ENCODE assay signal across 8 cellular contexts in the genomic region with DNA sequence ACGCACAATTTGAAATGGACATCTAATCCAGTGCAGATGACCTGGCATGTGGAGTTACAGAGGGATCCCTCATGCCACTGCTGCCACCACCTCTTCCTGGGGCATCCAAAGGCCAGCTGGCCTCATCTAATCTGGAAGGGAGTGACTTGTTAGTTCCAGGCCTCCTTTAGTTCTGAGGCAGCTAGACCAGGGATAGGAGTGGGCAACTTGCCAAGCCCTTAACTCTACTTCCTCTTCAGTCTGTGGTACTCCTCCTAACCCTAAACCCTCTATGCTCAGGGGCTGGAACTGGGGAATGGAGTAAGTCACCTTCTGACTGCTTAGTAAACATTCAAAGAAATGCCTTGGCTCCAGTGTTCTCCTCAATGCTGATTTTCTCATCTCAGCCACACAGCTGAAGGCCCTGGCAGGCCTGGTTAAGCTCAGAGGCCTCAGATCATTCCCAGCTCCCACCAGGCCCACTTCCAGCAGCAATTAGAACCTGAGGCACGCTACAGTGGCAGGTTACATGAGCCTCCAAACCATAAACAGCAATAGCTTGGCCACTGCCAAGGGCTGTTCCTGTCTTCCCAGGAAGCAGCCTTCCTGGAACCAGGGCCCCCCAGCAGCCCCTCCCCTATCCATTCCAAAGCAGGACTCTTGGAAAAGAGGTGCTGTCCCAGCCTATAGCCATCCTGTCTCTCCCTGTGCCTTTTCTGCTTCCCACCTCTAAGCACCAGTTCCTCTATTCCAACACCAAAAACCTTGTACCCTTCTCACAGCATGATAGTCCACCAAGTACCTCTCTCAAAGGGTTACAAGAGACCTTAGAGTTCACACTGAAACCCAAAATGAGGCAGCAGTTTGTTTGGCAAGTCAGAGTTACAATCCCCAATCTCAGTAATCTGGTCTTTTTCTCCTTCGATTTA. TPM values are rescaled to one million over a fixed set of nuclear protein-coding genes. Genes with fewer than 3 reads are reported as not detected.
A peak's percentile ranks its signal among the peaks of the same experiment; 100 is the strongest.
DNase-seq lines count a peak whose midpoint lies in the region; ATAC-seq, FAIRE-seq and TF ChIP-seq lines count a peak whose summit lies in the region.

No MANE protein-coding gene starts in this region.

- H2AFZ ChIP-seq in astrocyte (ENCODE audit: low read depth, low read length), result no peak overlapping the region

- H3K4me1 ChIP-seq in astrocyte (ENCODE audit: insufficient read depth, low read length), result peaks cover 23% of the 10 kb centered on the region
- peaks cover 23 to 30% of the 10 kb centered on the region in 2 donors for H3K4me1 ChIP-seq in thyroid gland

- H4K20me1 ChIP-seq in astrocyte (ENCODE audit: insufficient read depth, low read length), result peaks cover 65% of the 10 kb centered on the region

- no peak overlapping the region for H3K9ac ChIP-seq in astrocyte (ENCODE audit: low read length)

- 83 to 89% methylated on average over 2 to 3 of the region's 3 CpGs for WGBS in thyroid gland, 2 donors

- peaks cover 36% of the 10 kb centered on the region for H3K4me1 Mint-ChIP-seq in astrocyte (ENCODE audit: low read depth, unreplicated experiment)

- FAIRE-seq in astrocyte (lab: Jason Lieb, UNC), result no peak

- TF ChIP-seq POLR2A in thyroid gland (IDR thresholded peaks at IDR 0.05), result no peak

- H3K36me3 ChIP-seq in astrocyte (ENCODE audit: insufficient read depth, low read length), result peaks cover 39% of the 10 kb centered on the region
- peaks cover 12 to 21% of the 10 kb centered on the region in 2 donors for H3K36me3 ChIP-seq in thyroid gland

- intact Hi-C loops in thyroid gland (cut with DNase I), result loop anchor here (5.0 kb wide), 1 partner anchor 98 kb away; the partner anchor contains the start of genes IK and NDUFA2

- H3K27ac ChIP-seq in C4-2B (peak overlapping the region; percentile 89), astrocyte (ENCODE audit: low read depth, low read length) (no peak overlapping the region), thyroid gland (peak overlapping the region; percentile 30 to 99 (median 80))

- no peak overlapping the region for H3K4me2 ChIP-seq in astrocyte (ENCODE audit: low read length)

- H3K9me3 ChIP-seq in astrocyte (ENCODE audit: insufficient read depth, low read depth, low read length) (no peaks in the 10 kb centered on the region), thyroid gland (no peaks in the 10 kb centered on the region)

- peaks cover 35% of the 10 kb centered on the region for H3K36me3 Mint-ChIP-seq in astrocyte (ENCODE audit: low read depth, unreplicated experiment)

- H3K4me3 Mint-ChIP-seq in astrocyte (ENCODE audit: unreplicated experiment), result no peak overlapping the region

- no peaks in the 10 kb centered on the region for H3K9me3 Mint-ChIP-seq in astrocyte (ENCODE audit: unreplicated experiment)

- peaks cover 27% of the 10 kb centered on the region for H3K79me2 ChIP-seq in astrocyte (ENCODE audit: insufficient read depth, low read length)

- H3K27me3 ChIP-seq in astrocyte (ENCODE audit: insufficient read depth, low read length) (no peaks in the 10 kb centered on the region), thyroid gland (no peaks in the 10 kb centered on the region)

- H3K4me3 ChIP-seq in astrocyte (ENCODE audit: insufficient read depth, low read depth, low read length) (no peak overlapping the region), thyroid gland (replicated peaks in 1 of 3) (no peak overlapping the region)

- H3K27me3 Mint-ChIP-seq in astrocyte (ENCODE audit: low read depth, unreplicated experiment), result no peaks in the 10 kb centered on the region

- H3K27ac Mint-ChIP-seq in astrocyte (ENCODE audit: unreplicated experiment), result peak overlapping the region; percentile 81

- TF ChIP-seq CTCF in C4-2B (conservative IDR thresholded peaks at IDR 0.05), result no peak
- no peak for TF ChIP-seq CTCF in astrocyte (IDR thresholded peaks at IDR 0.05; ENCODE audit: insufficient read depth, low read depth, low read length)
- TF ChIP-seq CTCF in thyroid gland (IDR thresholded peaks at IDR 0.05), result no peak

- ATAC-seq in left lobe of liver (no peak), GM21515 (IDR thresholded peaks at IDR 0.05; ENCODE audit: unreplicated experiment) (no peak), HG03432 (IDR thresholded peaks at IDR 0.05; ENCODE audit: unreplicated experiment) (no peak)

- DNase-seq in LoVo (ENCODE audit: low spot score), result peak; percentile 67
- no peak for DNase-seq in astrocyte (ENCODE audit: low read depth)
- DNase-seq in left lobe of liver (ENCODE audit: low spot score), result peak; percentile 60
- peak; percentile 29 to 34 for DNase-seq in thyroid gland
- DNase-seq in epidermal melanocyte (ENCODE audit: insufficient read length, low spot score), result no peak

RNA-seq across cellular contexts. Expression of gene EIF4EBP3, which starts 2.0 kb away (rescaled TPM):
- total RNA-seq in astrocyte (2.4 and 3.6 TPM in 2 replicates), left lobe of liver (11.3 TPM), thyroid gland (10 to 100 TPM in 3 of 4 donors, 1 to 10 TPM in 1; 9.1 to 18.9 (median 15.6) TPM)

RNA-seq across cellular contexts. Expression of gene SRA1, which starts 7.8 kb away (rescaled TPM):
- total RNA-seq in astrocyte (71.3 and 72.4 TPM in 2 replicates), left lobe of liver (19.5 TPM), thyroid gland (10 to 100 TPM; 22.7 to 43.7 (median 35.7) TPM)

RNA-seq across cellular contexts. Expression of gene APBB3, which starts 14.9 kb away (rescaled TPM):
- total RNA-seq in astrocyte (20.4 and 21.1 TPM in 2 replicates), left lobe of liver (14.1 TPM), thyroid gland (10 to 100 TPM; 20.2 to 33.5 (median 26.1) TPM)

RNA-seq across cellular contexts. Expression of gene SLC35A4, which starts 15.1 kb away (rescaled TPM):
- total RNA-seq in astrocyte, result 59.9 and 61.8 TPM in 2 replicates
- total RNA-seq in left lobe of liver, result 32.0 TPM
- 100 to 1,000 TPM in 1 of 4 donors, 10 to 100 TPM in 3; 64.2 to 114 (median 74.0) TPM for total RNA-seq in thyroid gland

Comparison
In these comparisons a context has a peak if more than half of its experiments do, and no peak if none do; other contexts are left out.
1. DNase-seq: peak in LoVo (single experiment), left lobe of liver (single experiment) and thyroid gland (2 of 2); none in astrocyte (single experiment) and epidermal melanocyte (single experiment).